In genomic region chr7:20158684-20159083, GRCh38 we compare ENCODE assay signal across 9 cellular contexts. TPM values are rescaled to one million over a fixed set of nuclear protein-coding genes. Genes with fewer than 3 reads are reported as not detected.
DNase-seq lines count a peak whose midpoint lies in the region; TF ChIP-seq lines count a peak whose summit lies in the region.
"Had no signal": no experiment of that assay in that cellular context is flagged by ENCODE, and none has a peak within 500 bp of the region (broad histone marks: within the 10 kb centered on the region; RNA-seq: fewer than 3 reads in every experiment).

No MANE protein-coding gene starts in this region.

- no peak overlapping the region for H2AFZ ChIP-seq in osteoblast (ENCODE audit: low read length)

- H4K20me1 ChIP-seq in osteoblast (ENCODE audit: insufficient read depth, low read length), result no peaks in the 10 kb centered on the region

- no peak overlapping the region for H3K27ac ChIP-seq in osteoblast (ENCODE audit: low read depth, low read length)
- H3K27ac ChIP-seq: SJCRH30 had no signal

- TF ChIP-seq CTCF in GM12875 (IDR thresholded peaks at IDR 0.05; ENCODE audit: borderline replicate concordance, insufficient read depth, low read depth, low read length), result 0 out of 2 replicates have a peak, but pooled peaks have one; percentile 26
- peak; percentile 30 for TF ChIP-seq CTCF in osteoblast (IDR thresholded peaks at IDR 0.05; ENCODE audit: extremely low read depth, low read depth, low read length)

- in situ Hi-C loops in KBM-7 (cut with MboI; ENCODE audit: low pct_unique_long_range_greater_than_20kb, low sequenced_read_pairs), result no loop called here

- H3K4me3 Mint-ChIP-seq in activated T-helper 1 cell treated with anti-CD3 and anti-CD28 coated beads, Interleukin-12 subunit alpha, Interleukin-12 subunit beta, Interleukin-2, Interleukin-4 antibody, amounts not matched to agents 30 ng/mL and 10 ng/mL and 1 ng/mL, durations not matched to agents 14 hours and 24 hours and 36 hours, result no peak overlapping the region

- H3K4me1 ChIP-seq in osteoblast (ENCODE audit: insufficient read depth, low read length), result no peaks in the 10 kb centered on the region
- H3K4me1 ChIP-seq: SJCRH30 had no signal

- no peaks in the 10 kb centered on the region for H3K36me3 Mint-ChIP-seq in activated T-helper 1 cell treated with anti-CD3 and anti-CD28 coated beads, Interleukin-12 subunit alpha, Interleukin-12 subunit beta, Interleukin-2, Interleukin-4 antibody, amounts not matched to agents 30 ng/mL and 10 ng/mL and 1 ng/mL, durations not matched to agents 14 hours and 24 hours and 36 hours (ENCODE audit: low read depth)

- no peaks in the 10 kb centered on the region for H3K4me1 Mint-ChIP-seq in activated T-helper 1 cell treated with anti-CD3 and anti-CD28 coated beads, Interleukin-12 subunit alpha, Interleukin-12 subunit beta, Interleukin-2, Interleukin-4 antibody, amounts not matched to agents 30 ng/mL and 10 ng/mL and 1 ng/mL, durations not matched to agents 14 hours and 24 hours and 36 hours (ENCODE audit: low read depth)

- no peaks in the 10 kb centered on the region for H3K36me3 ChIP-seq in osteoblast (ENCODE audit: insufficient read depth, low read length)
- H3K36me3 ChIP-seq: SJCRH30 had no signal

- no peaks in the 10 kb centered on the region for H3K9me3 ChIP-seq in osteoblast (ENCODE audit: low read depth, low read length)
- H3K9me3 ChIP-seq: SJCRH30 had no signal

- no peak overlapping the region for H3K4me2 ChIP-seq in osteoblast (ENCODE audit: insufficient read depth, low read length)

- intact Hi-C loops in activated T-helper 1 cell treated with anti-CD3 and anti-CD28 coated beads, Interleukin-12 subunit alpha, Interleukin-12 subunit beta, Interleukin-2, Interleukin-4 antibody, amounts not matched to agents 30 ng/mL and 10 ng/mL and 1 ng/mL, durations not matched to agents 14 hours and 24 hours and 36 hours (cut with micrococcal nuclease), result no loop called here

- no peaks in the 10 kb centered on the region for H3K79me2 ChIP-seq in osteoblast (ENCODE audit: insufficient read depth, low read length)

- no peaks in the 10 kb centered on the region for H3K27me3 ChIP-seq in osteoblast (ENCODE audit: insufficient read depth, low read length)
- H3K27me3 ChIP-seq: SJCRH30 had no signal

- no peaks in the 10 kb centered on the region for H3K9me3 Mint-ChIP-seq in activated T-helper 1 cell treated with anti-CD3 and anti-CD28 coated beads, Interleukin-12 subunit alpha, Interleukin-12 subunit beta, Interleukin-2, Interleukin-4 antibody, amounts not matched to agents 30 ng/mL and 10 ng/mL and 1 ng/mL, durations not matched to agents 14 hours and 24 hours and 36 hours

- no peak overlapping the region for H3K27ac Mint-ChIP-seq in activated T-helper 1 cell treated with anti-CD3 and anti-CD28 coated beads, Interleukin-12 subunit alpha, Interleukin-12 subunit beta, Interleukin-2, Interleukin-4 antibody, amounts not matched to agents 30 ng/mL and 10 ng/mL and 1 ng/mL, durations not matched to agents 14 hours and 24 hours and 36 hours

- H3K4me3 ChIP-seq in GM12875 (ENCODE audit: low read depth, low read length) (no peak overlapping the region), osteoblast (ENCODE audit: insufficient read depth, low read length) (no peak overlapping the region)
- H3K4me3 ChIP-seq: SJCRH30 had no signal

- DNase-seq in KBM-7 (peak; percentile 49), dermis blood vessel endothelial cell (peak; percentile 33), osteoblast (ENCODE audit: insufficient read length, low spot score, missing footprints) (no peak), activated gamma-delta T cell (lab: John Stamatoyannopoulos, UW) (no peak), GM19238 (ENCODE audit: insufficient read length, low spot score) (no peak), kidney glomerular epithelial cell (lab: John Stamatoyannopoulos, UW) (no peak)
- DNase-seq in activated T-helper 1 cell treated with anti-CD3 and anti-CD28 coated beads, Interleukin-12 subunit alpha, Interleukin-12 subunit beta, Interleukin-2, Interleukin-4 antibody, amounts not matched to agents 30 ng/mL and 10 ng/mL and 1 ng/mL, durations not matched to agents 14 hours and 24 hours and 36 hours (ENCODE audit: low spot score), result no peak

- H3K27me3 Mint-ChIP-seq in activated T-helper 1 cell treated with anti-CD3 and anti-CD28 coated beads, Interleukin-12 subunit alpha, Interleukin-12 subunit beta, Interleukin-2, Interleukin-4 antibody, amounts not matched to agents 30 ng/mL and 10 ng/mL and 1 ng/mL, durations not matched to agents 14 hours and 24 hours and 36 hours (ENCODE audit: insufficient read depth), result no peaks in the 10 kb centered on the region

RNA-seq across cellular contexts. Expression of gene MACC1, which starts 58.5 kb away (rescaled TPM):
- under 0.01 and 0.17 TPM in 2 replicates for total RNA-seq in dermis blood vessel endothelial cell
- 0.29 and 0.36 TPM in 2 replicates for total RNA-seq in osteoblast
- not detected in 2 replicates for total RNA-seq in activated T-helper 1 cell treated with anti-CD3 and anti-CD28 coated beads, Interleukin-12 subunit alpha, Interleukin-12 subunit beta, Interleukin-2, Interleukin-4 antibody, amounts not matched to agents 30 ng/mL and 10 ng/mL and 1 ng/mL, durations not matched to agents 14 hours and 24 hours and 36 hours

Comparison
In these comparisons a context has a peak if more than half of its experiments do, and no peak if none do; other contexts are left out.
1. DNase-seq: peak in KBM-7 (single experiment) and dermis blood vessel endothelial cell (single experiment); none in osteoblast (single experiment), activated T-helper 1 cell treated with anti-CD3 and anti-CD28 coated beads, Interleukin-12 subunit alpha, Interleukin-12 subunit beta, Interleukin-2, Interleukin-4 antibody, amounts not matched to agents 30 ng/mL and 10 ng/mL and 1 ng/mL, durations not matched to agents 14 hours and 24 hours and 36 hours (single experiment), activated gamma-delta T cell (single experiment), GM19238 (single experiment) and kidney glomerular epithelial cell (single experiment).